In genomic region chr9:16221822-16222547, GRCh38 we compare ENCODE assay signal across 13 cellular contexts.
A peak's percentile ranks its signal among the peaks of the same experiment; 100 is the strongest.
DNase-seq lines count a peak whose midpoint lies in the region; ATAC-seq and TF ChIP-seq lines count a peak whose summit lies in the region.
"Had no signal": no experiment of that assay in that cellular context is flagged by ENCODE, and none has a peak within 500 bp of the region (broad histone marks: within the 10 kb centered on the region; RNA-seq: fewer than 3 reads in every experiment).

No MANE protein-coding gene starts in this region.

- in situ Hi-C loops in brain microvascular endothelial cell (cut with HindIII; ENCODE audit: low pct_ligation_motif_present, low sequenced_read_pairs): no loop called here

- H3K36me3 ChIP-seq in GM06990 (ENCODE audit: control insufficient read depth, insufficient read depth, low read length): no peaks in the 10 kb centered on the region
- H3K36me3 ChIP-seq in adipocyte (ENCODE audit: control insufficient read depth, insufficient read depth, low read length, severe bottlenecking): no peaks in the 10 kb centered on the region
- no peaks in the 10 kb centered on the region for H3K36me3 ChIP-seq in SJCRH30
- no peaks in the 10 kb centered on the region for H3K36me3 ChIP-seq in brain microvascular endothelial cell (replicated peaks)
- H3K36me3 ChIP-seq: BE2C had no signal

- DNase-seq in GM06990 (ENCODE audit: extremely low read depth, insufficient read length): no peak
- DNase-seq in adipocyte (ENCODE audit: low read depth): peak; percentile 52
- DNase-seq in effector memory CD8-positive, alpha-beta T cell: no peak
- no peak for DNase-seq in SJCRH30
- no peak for DNase-seq in brain microvascular endothelial cell
- no peak for DNase-seq in medulla oblongata (ENCODE audit: extremely low spot score)
- DNase-seq: cortex of kidney, DND-41, OCI-M1 had no signal

- peak overlapping the region; percentile 42 for H3K4me3 ChIP-seq in GM06990 (replicated peaks; ENCODE audit: low read depth, low read length)
- peak overlapping the region; percentile 61 for H3K4me3 ChIP-seq in adipocyte (ENCODE audit: low read length)
- no peak overlapping the region for H3K4me3 ChIP-seq in SJCRH30
- H3K4me3 ChIP-seq in brain microvascular endothelial cell (ENCODE audit: low read depth, low read length): no peak overlapping the region

- H3K27ac ChIP-seq in SJCRH30 (no peak overlapping the region), brain microvascular endothelial cell (no peak overlapping the region)

- H3K9me3 Mint-ChIP-seq in nephron: peaks cover 25% of the 10 kb centered on the region
- peaks cover 0 to 6% of the 10 kb centered on the region in 2 donors for H3K9me3 Mint-ChIP-seq in effector memory CD8-positive, alpha-beta T cell

- H3K27me3 Mint-ChIP-seq in nephron (ENCODE audit: low read depth): no peaks in the 10 kb centered on the region
- no peaks in the 10 kb centered on the region for H3K27me3 Mint-ChIP-seq in effector memory CD8-positive, alpha-beta T cell
- H3K27me3 Mint-ChIP-seq: IgD-negative memory B cell had no signal

- peak overlapping the region; percentile 74 for H3K9ac ChIP-seq in adipocyte (ENCODE audit: low read length)

- peak overlapping the region; percentile 70 to 89 (median 73) for H3K27ac Mint-ChIP-seq in nephron
- H3K27ac Mint-ChIP-seq in effector memory CD8-positive, alpha-beta T cell: no peak overlapping the region
- H3K27ac Mint-ChIP-seq: IgD-negative memory B cell had no signal

- H3K9me3 ChIP-seq in adipocyte (ENCODE audit: control insufficient read depth, low read length) (no peaks in the 10 kb centered on the region), SJCRH30 (replicated peaks) (no peaks in the 10 kb centered on the region)
- H3K9me3 ChIP-seq: BE2C had no signal

- no peaks in the 10 kb centered on the region for H3K36me3 Mint-ChIP-seq in nephron (ENCODE audit: low read depth)
- H3K36me3 Mint-ChIP-seq in effector memory CD8-positive, alpha-beta T cell (ENCODE audit: insufficient read depth): no peaks in the 10 kb centered on the region
- H3K36me3 Mint-ChIP-seq: IgD-negative memory B cell had no signal

- no peak for TF ChIP-seq CTCF in GM06990 (IDR thresholded peaks at IDR 0.05; ENCODE audit: insufficient read depth, low read length, poor library complexity, severe bottlenecking)
- TF ChIP-seq CTCF in nephron (IDR thresholded peaks at IDR 0.05; ENCODE audit: unreplicated experiment in 3 of 3): no peak
- no peak for TF ChIP-seq CTCF in brain microvascular endothelial cell (IDR thresholded peaks at IDR 0.05; ENCODE audit: low read depth, low read length, missing control alignments)

- H3K27me3 ChIP-seq in GM06990 (replicated peaks; ENCODE audit: control insufficient read depth, insufficient read depth, low read length): no peaks in the 10 kb centered on the region
- H3K27me3 ChIP-seq in adipocyte (replicated peaks; ENCODE audit: control insufficient read depth, insufficient read depth, low read length): no peaks in the 10 kb centered on the region
- no peaks in the 10 kb centered on the region for H3K27me3 ChIP-seq in SJCRH30
- H3K27me3 ChIP-seq in brain microvascular endothelial cell (replicated peaks): no peaks in the 10 kb centered on the region
- H3K27me3 ChIP-seq: BE2C had no signal

- ATAC-seq in GM21786 (IDR thresholded peaks at IDR 0.05; ENCODE audit: unreplicated experiment): peak; percentile 69
- ATAC-seq in effector memory CD8-positive, alpha-beta T cell (replicated peaks): no peak

- no peak overlapping the region for H3K4me3 Mint-ChIP-seq in nephron
- H3K4me3 Mint-ChIP-seq in effector memory CD8-positive, alpha-beta T cell: no peak overlapping the region
- H3K4me3 Mint-ChIP-seq: IgD-negative memory B cell had no signal

- peaks cover 18% of the 10 kb centered on the region for H3K4me1 Mint-ChIP-seq in nephron
- H3K4me1 Mint-ChIP-seq in effector memory CD8-positive, alpha-beta T cell (ENCODE audit: low read depth in 2 of 2): no peaks in the 10 kb centered on the region
- H3K4me1 Mint-ChIP-seq: IgD-negative memory B cell had no signal

- peaks cover 36% of the 10 kb centered on the region for H3K4me1 ChIP-seq in adipocyte (ENCODE audit: control insufficient read depth, insufficient read depth, low read length)
- no peaks in the 10 kb centered on the region for H3K4me1 ChIP-seq in SJCRH30
- H3K4me1 ChIP-seq: BE2C had no signal

Comparison
In these comparisons a context has a peak if more than half of its experiments do, and no peak if none do; other contexts are left out.
1. H3K4me3 ChIP-seq: peak in GM06990 (single experiment) and adipocyte (single experiment); none in SJCRH30 (single experiment) and brain microvascular endothelial cell (single experiment).
2. H3K27ac Mint-ChIP-seq: peak in nephron (3 of 3); none in effector memory CD8-positive, alpha-beta T cell (0 of 2).